8 cellular contexts compared by ENCODE assay signal in genomic region chr9:26975728-26976707, GRCh38. TPM values are rescaled to one million over a fixed set of nuclear protein-coding genes. Genes with fewer than 3 reads are reported as not detected.
DNase-seq lines count a peak whose midpoint lies in the region; ATAC-seq and TF ChIP-seq lines count a peak whose summit lies in the region.

No MANE protein-coding gene starts in this region.

- peak overlapping the region; percentile 7 for H3K27ac ChIP-seq in RWPE2 (ENCODE audit: poor library complexity, severe bottlenecking)
- no peak overlapping the region for H3K27ac ChIP-seq in gastroesophageal sphincter
- no peak overlapping the region for H3K27ac ChIP-seq in CD8-positive, alpha-beta memory T cell (ENCODE audit: low read depth, low read length)

- no peaks in the 10 kb centered on the region for H3K9me3 ChIP-seq in RWPE2 (ENCODE audit: severe bottlenecking)
- H3K9me3 ChIP-seq in gastroesophageal sphincter = no peaks in the 10 kb centered on the region
- no peaks in the 10 kb centered on the region for H3K9me3 ChIP-seq in CD8-positive, alpha-beta memory T cell (ENCODE audit: low read length)

- H3K4me3 ChIP-seq in GM12864 (ENCODE audit: low read depth, low read length) (no peak overlapping the region), RWPE2 (ENCODE audit: severe bottlenecking) (no peak overlapping the region), gastroesophageal sphincter (no peak overlapping the region), skeletal muscle cell (ENCODE audit: low read depth, low read length) (no peak overlapping the region)
- H3K4me3 ChIP-seq in CD8-positive, alpha-beta memory T cell (ENCODE audit: low read length) = no peak overlapping the region

- H3K4me3 Mint-ChIP-seq in CD8-positive, alpha-beta memory T cell = no peak overlapping the region
- H3K4me3 Mint-ChIP-seq in natural killer cell treated with Interleukin-12 subunit alpha and Interleukin-12 subunit beta and Interleukin-15 and Interleukin-18, amount 100 ng/mL, for 72 hours = no peak overlapping the region

- no peaks in the 10 kb centered on the region for H3K27me3 Mint-ChIP-seq in CD8-positive, alpha-beta memory T cell
- no peaks in the 10 kb centered on the region for H3K27me3 Mint-ChIP-seq in natural killer cell treated with Interleukin-12 subunit alpha and Interleukin-12 subunit beta and Interleukin-15 and Interleukin-18, amount 100 ng/mL, for 72 hours

- TF ChIP-seq CTCF in GM12864 (IDR thresholded peaks at IDR 0.05; ENCODE audit: low read depth, low read length, missing control alignments) (peak; percentile 15), RWPE2 (IDR thresholded peaks at IDR 0.05; ENCODE audit: poor library complexity, severe bottlenecking) (peak; percentile 49), gastroesophageal sphincter (IDR thresholded peaks at IDR 0.05) (peak in 3 of 4 experiments; percentile 37 to 67 (median 40))

- DNase-seq in A172 (ENCODE audit: low spot score) (peak; percentile 65), GM12864 (ENCODE audit: low read depth) (no peak), RWPE2 (ENCODE audit: low spot score) (no peak), skeletal muscle cell (ENCODE audit: low read depth) (peak; percentile 7)
- DNase-seq in CD8-positive, alpha-beta memory T cell = no peak
- DNase-seq in natural killer cell treated with Interleukin-12 subunit alpha and Interleukin-12 subunit beta and Interleukin-15 and Interleukin-18, amount 100 ng/mL, for 72 hours (ENCODE audit: low spot score) = no peak

- TF ChIP-seq EP300 in gastroesophageal sphincter (IDR thresholded peaks at IDR 0.05) = no peak

- no peaks in the 10 kb centered on the region for H3K9me3 Mint-ChIP-seq in CD8-positive, alpha-beta memory T cell
- no peaks in the 10 kb centered on the region for H3K9me3 Mint-ChIP-seq in natural killer cell treated with Interleukin-12 subunit alpha and Interleukin-12 subunit beta and Interleukin-15 and Interleukin-18, amount 100 ng/mL, for 72 hours

- no peak for TF ChIP-seq POLR2A in gastroesophageal sphincter (IDR thresholded peaks at IDR 0.05)

- CTCF ChIA-PET in CD8-positive, alpha-beta memory T cell (lab: Charles Lee) = interaction anchor here (2.0 kb wide), 1 partner anchor 229 kb away, joined by 6 read pairs; no protein-coding TSS in a partner anchor

- H3K36me3 ChIP-seq in RWPE2 (ENCODE audit: low read depth) (peaks cover 7% of the 10 kb centered on the region; the same call in 1 of the 2 replicates), gastroesophageal sphincter (peaks cover 0 to 28% of the 10 kb centered on the region in 2 donors)
- H3K36me3 ChIP-seq in CD8-positive, alpha-beta memory T cell (ENCODE audit: insufficient read depth, low read length) = no peaks in the 10 kb centered on the region

- H3K27me3 ChIP-seq in RWPE2 (ENCODE audit: insufficient read depth, poor library complexity, severe bottlenecking) (no peaks in the 10 kb centered on the region), gastroesophageal sphincter (no peaks in the 10 kb centered on the region)
- H3K27me3 ChIP-seq in CD8-positive, alpha-beta memory T cell (ENCODE audit: insufficient read depth, low read length, poor library complexity, severe bottlenecking) = no peaks in the 10 kb centered on the region

- POLR2A ChIA-PET in CD8-positive, alpha-beta memory T cell (lab: Charles Lee) = no interaction called here

- H3K4me1 ChIP-seq in RWPE2 (ENCODE audit: insufficient read depth, poor library complexity, severe bottlenecking) (peaks cover 20% of the 10 kb centered on the region), gastroesophageal sphincter (no peaks in the 10 kb centered on the region)
- no peaks in the 10 kb centered on the region for H3K4me1 ChIP-seq in CD8-positive, alpha-beta memory T cell (ENCODE audit: insufficient read depth, low read length)

- ATAC-seq in RWPE2 (ENCODE audit: low read depth) (peak; percentile 70; the same call in 2 of the 3 replicates), gastroesophageal sphincter (peak; percentile 31), HG03280 (IDR thresholded peaks at IDR 0.05; ENCODE audit: unreplicated experiment) (no peak)
- no peak for ATAC-seq in natural killer cell treated with Interleukin-12 subunit alpha and Interleukin-12 subunit beta and Interleukin-15 and Interleukin-18, amount 100 ng/mL, for 72 hours

- H3K4me1 Mint-ChIP-seq in CD8-positive, alpha-beta memory T cell = no peaks in the 10 kb centered on the region
- H3K4me1 Mint-ChIP-seq in natural killer cell treated with Interleukin-12 subunit alpha and Interleukin-12 subunit beta and Interleukin-15 and Interleukin-18, amount 100 ng/mL, for 72 hours (ENCODE audit: low read depth in 2 of 2) = no peaks in the 10 kb centered on the region

- peak overlapping the region in 1 of 8 donors; percentile 41 for H3K27ac Mint-ChIP-seq in CD8-positive, alpha-beta memory T cell
- H3K27ac Mint-ChIP-seq in natural killer cell treated with Interleukin-12 subunit alpha and Interleukin-12 subunit beta and Interleukin-15 and Interleukin-18, amount 100 ng/mL, for 72 hours = no peak overlapping the region

- peaks cover 4 to 24% (median 13%) of the 10 kb centered on the region in 3 donors for H3K36me3 Mint-ChIP-seq in CD8-positive, alpha-beta memory T cell
- H3K36me3 Mint-ChIP-seq in natural killer cell treated with Interleukin-12 subunit alpha and Interleukin-12 subunit beta and Interleukin-15 and Interleukin-18, amount 100 ng/mL, for 72 hours = no peaks in the 10 kb centered on the region

- 71 to 75% methylated on average over 6 to 17 of the region's 18 CpGs for WGBS in gastroesophageal sphincter (ENCODE audit: low coverage in 1 of 2), 2 donors

RNA-seq across cellular contexts. Expression of gene IFT74, which starts 19.8 kb away (rescaled TPM):
- 19.0 and 27.1 TPM in 2 replicates for total RNA-seq in A172 (2014; rRNA removed; shearing (Covaris generic))
- total RNA-seq in gastroesophageal sphincter = 10 to 100 TPM; 16.7 to 28.0 (median 19.2) TPM
- total RNA-seq in CD8-positive, alpha-beta memory T cell = 10 to 100 TPM; 10.4 TPM
- polyA plus RNA-seq in CD8-positive, alpha-beta memory T cell = 7.5 TPM
- total RNA-seq in natural killer cell treated with Interleukin-12 subunit alpha and Interleukin-12 subunit beta and Interleukin-15 and Interleukin-18, amount 100 ng/mL, for 72 hours = 10 to 100 TPM in 1 of 2 donors, 1 to 10 TPM in 1; 6.5 to 11.7 TPM

RNA-seq across cellular contexts. Expression of gene PLAA, which starts 29.0 kb away (rescaled TPM):
- total RNA-seq in A172 (2014; rRNA removed; shearing (Covaris generic)) = 41.3 and 44.3 TPM in 2 replicates
- 10 to 100 TPM; 24.7 to 35.0 (median 32.7) TPM for total RNA-seq in gastroesophageal sphincter
- total RNA-seq in CD8-positive, alpha-beta memory T cell = 10 to 100 TPM; 39.2 to 41.8 TPM
- polyA plus RNA-seq in CD8-positive, alpha-beta memory T cell = 18.7 TPM
- 10 to 100 TPM; 42.5 to 47.2 TPM for total RNA-seq in natural killer cell treated with Interleukin-12 subunit alpha and Interleukin-12 subunit beta and Interleukin-15 and Interleukin-18, amount 100 ng/mL, for 72 hours

RNA-seq across cellular contexts. Expression of gene LRRC19, which starts 29.5 kb away (rescaled TPM):
- total RNA-seq in A172 (2014; rRNA removed; shearing (Covaris generic)) = not detected in 2 replicates
- total RNA-seq in gastroesophageal sphincter = not detected
- total RNA-seq in CD8-positive, alpha-beta memory T cell = not detected
- polyA plus RNA-seq in CD8-positive, alpha-beta memory T cell = 0.10 TPM
- total RNA-seq in natural killer cell treated with Interleukin-12 subunit alpha and Interleukin-12 subunit beta and Interleukin-15 and Interleukin-18, amount 100 ng/mL, for 72 hours = not detected

Comparison
In these comparisons a context has a peak if more than half of its experiments do, and no peak if none do; other contexts are left out.
1. DNase-seq: peak in A172 (single experiment) and skeletal muscle cell (single experiment); none in GM12864 (single experiment), RWPE2 (single experiment), CD8-positive, alpha-beta memory T cell (0 of 5) and natural killer cell treated with Interleukin-12 subunit alpha and Interleukin-12 subunit beta and Interleukin-15 and Interleukin-18, amount 100 ng/mL, for 72 hours (single experiment).
2. ATAC-seq: peak in RWPE2 (single experiment) and gastroesophageal sphincter (single experiment); none in natural killer cell treated with Interleukin-12 subunit alpha and Interleukin-12 subunit beta and Interleukin-15 and Interleukin-18, amount 100 ng/mL, for 72 hours (0 of 2) and HG03280 (single experiment).
3. Peak in every context shown above with its lines, with median percentiles within 50 percentile points of each other: CTCF ChIP-seq.